ENCODE assay signal across 24 cellular contexts in genomic region chr7:159212226-159212625, GRCh38.
"Had no signal": no experiment of that assay in that cellular context is flagged by ENCODE, and none has a peak within 500 bp of the region (broad histone marks: within the 10 kb centered on the region; RNA-seq: fewer than 3 reads in every experiment).

No MANE protein-coding gene starts in this region.

- H3K4me1 ChIP-seq: breast epithelium, Peyer's patch, SJSA1 had no signal

- H3K4me3 ChIP-seq: breast epithelium, MG63, Peyer's patch, SJSA1 had no signal

- DNase-seq: activated CD4-positive, alpha-beta T cell treated with anti-CD3 and anti-CD28 coated beads for 48 hours; activated CD4-positive, alpha-beta T cell treated with anti-CD3 and anti-CD28 coated beads, Interleukin-2, amount 50 U/mL, for 48 hours; activated gamma-delta T cell; activated naive CD4-positive, alpha-beta T cell treated with anti-CD3 and anti-CD28 coated beads, Interleukin-2, amount 10 ng/mL, durations not matched to agents 7 days and 5 days; activated naive CD8-positive, alpha-beta T cell treated with anti-CD3 and anti-CD28 coated beads for 36 hours; activated T-cell treated with anti-CD3 and anti-CD28 coated beads for 4 hours; activated T-cell treated with anti-CD3 and anti-CD28 coated beads, Interleukin-2, amount 50 U/mL, for 48 hours; MG63; MV-4-11; NCI-H1092 treated with DMSO at 0.1 percent for 48 hours; NCI-H1436; NCI-H1694 treated with DMSO at 0.1 percent for 48 hours; NCI-H2029 treated with DMSO at 0.1 percent for 48 hours; NCI-H510A treated with DMSO at 0.1 percent for 48 hours; NCI-H69; Peyer's patch; Right ventricle myocardium superior had no signal

- H3K9me3 ChIP-seq: breast epithelium, MG63, Peyer's patch, SJSA1 had no signal

- H3K4me3 Mint-ChIP-seq: activated naive CD4-positive, alpha-beta T cell treated with anti-CD3 and anti-CD28 coated beads, Interleukin-2, amount 10 ng/mL, durations not matched to agents 7 days and 5 days; activated naive CD8-positive, alpha-beta T cell treated with anti-CD3 and anti-CD28 coated beads for 36 hours; activated T-helper 17 cell treated with anti-CD3 and anti-CD28 coated beads, Interleukin-2, amount 50 U/mL, for 72 hours; T-helper 1 cell treated with Interleukin-12 subunit alpha and Interleukin-12 subunit beta and Interleukin-4 antibody, amounts not matched to agents 30 μg/mL and 1 μg/mL, for 36 hours had no signal

- H3K4me1 Mint-ChIP-seq: activated naive CD8-positive, alpha-beta T cell treated with anti-CD3 and anti-CD28 coated beads for 36 hours; activated T-helper 17 cell treated with anti-CD3 and anti-CD28 coated beads, Interleukin-2, amount 50 U/mL, for 72 hours had no signal

- H3K27me3 Mint-ChIP-seq: activated naive CD4-positive, alpha-beta T cell treated with anti-CD3 and anti-CD28 coated beads, Interleukin-2, amount 10 ng/mL, durations not matched to agents 7 days and 5 days; activated naive CD8-positive, alpha-beta T cell treated with anti-CD3 and anti-CD28 coated beads for 36 hours; activated T-helper 17 cell treated with anti-CD3 and anti-CD28 coated beads, Interleukin-2, amount 50 U/mL, for 72 hours had no signal

- H3K36me3 ChIP-seq: breast epithelium, MG63, Peyer's patch, SJSA1 had no signal

- H3K27ac ChIP-seq: breast epithelium, Peyer's patch, RWPE1, SJSA1 had no signal

- H3K9me3 Mint-ChIP-seq: activated naive CD4-positive, alpha-beta T cell treated with anti-CD3 and anti-CD28 coated beads, Interleukin-2, amount 10 ng/mL, durations not matched to agents 7 days and 5 days; activated naive CD8-positive, alpha-beta T cell treated with anti-CD3 and anti-CD28 coated beads for 36 hours; activated T-helper 17 cell treated with anti-CD3 and anti-CD28 coated beads, Interleukin-2, amount 50 U/mL, for 72 hours; T-helper 1 cell treated with Interleukin-12 subunit alpha and Interleukin-12 subunit beta and Interleukin-4 antibody, amounts not matched to agents 30 μg/mL and 1 μg/mL, for 36 hours had no signal

- H3K36me3 Mint-ChIP-seq: activated naive CD4-positive, alpha-beta T cell treated with anti-CD3 and anti-CD28 coated beads, Interleukin-2, amount 10 ng/mL, durations not matched to agents 7 days and 5 days; activated naive CD8-positive, alpha-beta T cell treated with anti-CD3 and anti-CD28 coated beads for 36 hours had no signal

- ATAC-seq: activated CD4-positive, CD25-positive, alpha-beta regulatory T cell treated with anti-CD3 and anti-CD28 coated beads, Interleukin-2, amount 50 U/mL, for 24 hours; activated T-helper 17 cell treated with anti-CD3 and anti-CD28 coated beads, Interleukin-2, amount 50 U/mL, for 72 hours; SK-N-SH treated with all-trans-retinoic acid at 6 μM for 48 hours had no signal

- H3K27ac Mint-ChIP-seq: activated naive CD4-positive, alpha-beta T cell treated with anti-CD3 and anti-CD28 coated beads, Interleukin-2, amount 10 ng/mL, durations not matched to agents 7 days and 5 days; activated naive CD8-positive, alpha-beta T cell treated with anti-CD3 and anti-CD28 coated beads for 36 hours; activated T-helper 17 cell treated with anti-CD3 and anti-CD28 coated beads, Interleukin-2, amount 50 U/mL, for 72 hours; T-helper 1 cell treated with Interleukin-12 subunit alpha and Interleukin-12 subunit beta and Interleukin-4 antibody, amounts not matched to agents 30 μg/mL and 1 μg/mL, for 36 hours had no signal

- H3K27me3 ChIP-seq: breast epithelium, MG63, Peyer's patch, SJSA1 had no signal
